7 cellular contexts compared by ENCODE assay signal in genomic region chr10:118698421-118698820, GRCh38. TPM values are rescaled to one million over a fixed set of nuclear protein-coding genes. Genes with fewer than 3 reads are reported as not detected.
DNase-seq lines count a peak whose midpoint lies in the region; ATAC-seq, FAIRE-seq and TF ChIP-seq lines count a peak whose summit lies in the region.

No MANE protein-coding gene starts in this region.

- no peaks in the 10 kb centered on the region for H3K27me3 ChIP-seq in HAP-1 (ENCODE audit: low read depth)

- TF ChIP-seq CTCF in natural killer cell (IDR thresholded peaks at IDR 0.05): no peak

- intact Hi-C loops in natural killer cell (cut with micrococcal nuclease): no loop called here

- ATAC-seq in HG03103 (IDR thresholded peaks at IDR 0.05; ENCODE audit: low read depth, unreplicated experiment) (peak; percentile 96), natural killer cell (peak; percentile 95 to 100 (median 99))

- H3K27ac Mint-ChIP-seq in activated naive CD8-positive, alpha-beta T cell treated with anti-CD3 and anti-CD28 coated beads for 36 hours: peak overlapping the region; percentile 52
- H3K27ac Mint-ChIP-seq in natural killer cell: peak overlapping the region; percentile 6 to 81

- in situ Hi-C loops in HAP-1 (cut with MboI; ENCODE audit: low sequenced_read_pairs): no loop called here

- peaks cover 54% of the 10 kb centered on the region for H3K4me1 Mint-ChIP-seq in activated naive CD8-positive, alpha-beta T cell treated with anti-CD3 and anti-CD28 coated beads for 36 hours
- H3K4me1 Mint-ChIP-seq in natural killer cell: peaks cover 19 to 28% of the 10 kb centered on the region in 2 donors

- H3K36me3 ChIP-seq in HAP-1 (replicated peaks): peaks cover 3% of the 10 kb centered on the region; the same call in 1 of the 2 replicates

- no peaks in the 10 kb centered on the region for H3K4me1 ChIP-seq in HAP-1

- H3K27me3 Mint-ChIP-seq in activated naive CD8-positive, alpha-beta T cell treated with anti-CD3 and anti-CD28 coated beads for 36 hours: no peaks in the 10 kb centered on the region
- no peaks in the 10 kb centered on the region for H3K27me3 Mint-ChIP-seq in natural killer cell (ENCODE audit: low read depth in 2 of 2)

- H3K9me3 Mint-ChIP-seq in activated naive CD8-positive, alpha-beta T cell treated with anti-CD3 and anti-CD28 coated beads for 36 hours: no peaks in the 10 kb centered on the region
- no peaks in the 10 kb centered on the region for H3K9me3 Mint-ChIP-seq in natural killer cell

- H3K4me3 Mint-ChIP-seq in activated naive CD8-positive, alpha-beta T cell treated with anti-CD3 and anti-CD28 coated beads for 36 hours: peak overlapping the region; percentile 51
- H3K4me3 Mint-ChIP-seq in natural killer cell: peak overlapping the region; percentile 21

- no peak for FAIRE-seq in GM19239 (lab: Jason Lieb, UNC)

- H3K4me3 ChIP-seq in HAP-1: no peak overlapping the region

- H3K9me3 ChIP-seq in HAP-1: no peaks in the 10 kb centered on the region

- peaks cover 26% of the 10 kb centered on the region for H3K36me3 Mint-ChIP-seq in activated naive CD8-positive, alpha-beta T cell treated with anti-CD3 and anti-CD28 coated beads for 36 hours
- no peaks in the 10 kb centered on the region for H3K36me3 Mint-ChIP-seq in natural killer cell

- DNase-seq in GM19239 (ENCODE audit: insufficient read length, low spot score): peak; percentile 15
- peak; percentile 88 for DNase-seq in SW480 (ENCODE audit: low spot score)
- peak; percentile 75 for DNase-seq in activated naive CD8-positive, alpha-beta T cell treated with anti-CD3 and anti-CD28 coated beads for 36 hours
- peak; percentile 40 for DNase-seq in natural killer cell
- no peak for DNase-seq in HAP-1 (ENCODE audit: low spot score in 2 of 2)
- no peak for DNase-seq in NCI-H2029 treated with DMSO at 0.1 percent for 48 hours (lab: John Stamatoyannopoulos, UW)

RNA-seq across cellular contexts. Expression of gene CACUL1, which starts 56.3 kb away (rescaled TPM):
- total RNA-seq in activated naive CD8-positive, alpha-beta T cell treated with anti-CD3 and anti-CD28 coated beads for 36 hours: 10 to 100 TPM; 28.6 to 34.8 TPM
- total RNA-seq in natural killer cell: 10 to 100 TPM; 45.4 to 65.9 (median 47.6) TPM

Comparison
In these comparisons a context has a peak if more than half of its experiments do, and no peak if none do; other contexts are left out.
1. DNase-seq: peak in GM19239 (single experiment), SW480 (single experiment), activated naive CD8-positive, alpha-beta T cell treated with anti-CD3 and anti-CD28 coated beads for 36 hours (single experiment) and natural killer cell (single experiment); none in HAP-1 (0 of 2) and NCI-H2029 treated with DMSO at 0.1 percent for 48 hours (single experiment).